In genomic region chr14:80390911-80391310, GRCh38 we compare ENCODE assay signal across 15 cellular contexts.
DNase-seq lines count a peak whose midpoint lies in the region; ATAC-seq, FAIRE-seq and TF ChIP-seq lines count a peak whose summit lies in the region.
"Had no signal": no experiment of that assay in that cellular context is flagged by ENCODE, and none has a peak within 500 bp of the region (broad histone marks: within the 10 kb centered on the region; RNA-seq: fewer than 3 reads in every experiment).

No MANE protein-coding gene starts in this region.

- in situ Hi-C loops in Caki2 (cut with HindIII; ENCODE audit: low pct_unique_long_range_greater_than_20kb, low sequenced_read_pairs), result no loop called here

- no peak overlapping the region for H3K18ac ChIP-seq in H1 (ENCODE audit: extremely low read depth, low read length)

- no peak overlapping the region for H4K91ac ChIP-seq in H1 (replicated peaks; ENCODE audit: insufficient read length, low read length)

- no peak overlapping the region for H3K9ac ChIP-seq in H1 (replicated peaks in 1 of 4; ENCODE audit: extremely low read depth in 1 of 4, low read depth in 3 of 4, low read length in 3 of 4)

- H4K8ac ChIP-seq in H1 (ENCODE audit: extremely low read depth, insufficient read depth, low read length), result no peak overlapping the region

- no peak for TF ChIP-seq RAD21 in H1 (IDR thresholded peaks at IDR 0.05 in 1 of 2, conservative IDR thresholded peaks at IDR 0.05 in 1 of 2; ENCODE audit: low read depth in 2 of 2, low read length in 2 of 2)

- H3K9me3 ChIP-seq in H1 (ENCODE audit: insufficient read depth in 2 of 2, low read depth in 1 of 2, low read length in 1 of 2), result no peaks in the 10 kb centered on the region

- FAIRE-seq in H1 (lab: Jason Lieb, UNC), result peak; percentile 63
- FAIRE-seq: small intestine had no signal

- no peak overlapping the region for H2BK12ac ChIP-seq in H1 (ENCODE audit: low read depth, low read length)

- POLR2A ChIA-PET in H1 (lab: Charles Lee; ENCODE audit: partially characterized antibody), result no interaction called here

- H2AK5ac ChIP-seq in H1 (ENCODE audit: low read depth, low read length), result no peak overlapping the region

- TF ChIP-seq POLR2A in H1 (IDR thresholded peaks at IDR 0.05; ENCODE audit: control extremely low read depth in 1 of 2, low read depth in 2 of 2, low read length in 2 of 2), result no peak

- H2BK5ac ChIP-seq in H1 (ENCODE audit: low read depth, low read length), result no peak overlapping the region

- no peak for TF ChIP-seq CTCF in H1 (IDR thresholded peaks at IDR 0.05; ENCODE audit: control extremely low read depth in 1 of 3, insufficient read depth in 1 of 3, low read depth in 1 of 3, low read length in 3 of 3)

- peaks cover 0 to 5% (median 0%) of the 10 kb centered on the region in 4 experiments; a peak in 1 of 7 replicates for H3K4me1 ChIP-seq in H1 (replicated peaks in 1 of 4; ENCODE audit: control insufficient read depth in 3 of 4, insufficient read depth in 4 of 4, low read length in 3 of 4)

- no peak overlapping the region for H2AFZ ChIP-seq in H1 (ENCODE audit: low read length)

- no peak overlapping the region for H3K56ac ChIP-seq in H1 (replicated peaks; ENCODE audit: insufficient read length, low read depth, low read length)

- no peaks in the 10 kb centered on the region for H3K79me2 ChIP-seq in H1 (ENCODE audit: control insufficient read depth in 1 of 2, insufficient read depth in 2 of 2, low read length in 2 of 2)

- no peak overlapping the region for H3K4me3 ChIP-seq in H1 (ENCODE audit: extremely low read depth in 1 of 4, insufficient read depth in 2 of 4, low read depth in 3 of 4, low read length in 4 of 4)

- no peaks in the 10 kb centered on the region for H4K20me1 ChIP-seq in H1 (replicated peaks in 1 of 2; ENCODE audit: control insufficient read depth in 1 of 2, insufficient read depth in 2 of 2, low read length in 2 of 2)

- H3K14ac ChIP-seq in H1 (ENCODE audit: insufficient read length), result no peak overlapping the region

- no peaks in the 10 kb centered on the region for H3K23me2 ChIP-seq in H1 (ENCODE audit: low read depth, low read length)

- no peak overlapping the region for H2BK20ac ChIP-seq in H1 (ENCODE audit: low read length)

- peak; percentile 42 for DNase-seq in Caki2 (ENCODE audit: low read depth)
- peak; percentile 91 for DNase-seq in M059J (ENCODE audit: low read depth)
- DNase-seq in H1 (ENCODE audit: low read depth in 1 of 2, low spot score in 2 of 2), result peak in 1 of 2 experiments; percentile 13
- DNase-seq in kidney tubule cell (ENCODE audit: low spot score), result peak; percentile 96
- no peak for DNase-seq in NCI-H2107 (lab: John Stamatoyannopoulos, UW)
- DNase-seq: activated CD4-positive, alpha-beta T cell treated with anti-CD3 and anti-CD28 coated beads, Interleukin-2, amount 50 U/mL, for 48 hours; activated naive CD4-positive, alpha-beta T cell treated with anti-CD3 and anti-CD28 coated beads for 36 hours; CD4-positive, CD25-positive, alpha-beta regulatory T cell; naive B cell; NCI-H82; small intestine; T-helper 1 cell had no signal

- ATAC-seq in HG02623 (IDR thresholded peaks at IDR 0.05; ENCODE audit: unreplicated experiment) (no peak), HG02759 (IDR thresholded peaks at IDR 0.05; ENCODE audit: unreplicated experiment) (no peak), GM21737 (IDR thresholded peaks at IDR 0.05; ENCODE audit: unreplicated experiment) (no peak)

- H3K27me3 ChIP-seq in H1 (replicated peaks in 1 of 4; ENCODE audit: control insufficient read depth in 3 of 4, extremely low read depth in 1 of 4, insufficient read depth in 3 of 4, low read length in 3 of 4), result no peaks in the 10 kb centered on the region

- no peak overlapping the region for H3K27ac ChIP-seq in H1 (ENCODE audit: low read depth, low read length)

- no peak overlapping the region for H3K4ac ChIP-seq in H1 (replicated peaks; ENCODE audit: insufficient read length, low read depth, low read length)

- no peak overlapping the region for H3K4me2 ChIP-seq in H1 (ENCODE audit: insufficient read depth in 1 of 2, low read depth in 2 of 2, low read length in 2 of 2)

- H3K79me1 ChIP-seq in H1 (ENCODE audit: low read depth, low read length), result no peaks in the 10 kb centered on the region

- no peak overlapping the region for H3K23ac ChIP-seq in H1 (ENCODE audit: insufficient read length)

- H3K36me3 ChIP-seq in H1 (ENCODE audit: control insufficient read depth in 2 of 4, insufficient read depth in 4 of 4, low read length in 3 of 4), result no peaks in the 10 kb centered on the region

- H2BK15ac ChIP-seq in H1 (ENCODE audit: low read length), result no peak overlapping the region

- CTCF ChIA-PET in H1 (lab: Charles Lee; ENCODE audit: partially characterized antibody), result interaction anchor here (1.4 kb wide), 1 partner anchor 195 kb away, joined by 4 read pairs; no protein-coding TSS in a partner anchor

- no peak overlapping the region for H2BK120ac ChIP-seq in H1 (replicated peaks; ENCODE audit: low read depth, low read length)

- 76% methylated on average over 1 of the region's 1 CpG; no CpG with 5 or more reads in 1 of the 2 experiments for WGBS in H1 (ENCODE audit: extremely low coverage in 1 of 2, insufficient coverage in 1 of 2, insufficient read length in 1 of 2, insufficient replicate concordance in 2 of 2, low coverage in 1 of 2, low lambda C conversion rate in 2 of 2, missing lambda C conversion rate in 1 of 2), 2 experiments

- H4K5ac ChIP-seq in H1 (ENCODE audit: insufficient read length, low read depth, low read length), result no peak overlapping the region

- no peak for TF ChIP-seq EP300 in H1 (IDR thresholded peaks at IDR 0.05; ENCODE audit: borderline replicate concordance in 1 of 2, low read depth in 2 of 2, low read length in 2 of 2)

TF ChIP-seq in H1, 55 proteins besides CTCF, POLR2A, EP300 and RAD21 (continues in another document):
- TF ChIP-seq CREB1 (IDR thresholded peaks at IDR 0.05) (peak; percentile 21; the same call in 1 of the 2 replicates), CHD2 (IDR thresholded peaks at IDR 0.05; ENCODE audit: low read length) (no peak), SIRT6 (IDR thresholded peaks at IDR 0.05; ENCODE audit: low read length) (no peak)
